14 cellular contexts compared by ENCODE assay signal in the genomic region with DNA sequence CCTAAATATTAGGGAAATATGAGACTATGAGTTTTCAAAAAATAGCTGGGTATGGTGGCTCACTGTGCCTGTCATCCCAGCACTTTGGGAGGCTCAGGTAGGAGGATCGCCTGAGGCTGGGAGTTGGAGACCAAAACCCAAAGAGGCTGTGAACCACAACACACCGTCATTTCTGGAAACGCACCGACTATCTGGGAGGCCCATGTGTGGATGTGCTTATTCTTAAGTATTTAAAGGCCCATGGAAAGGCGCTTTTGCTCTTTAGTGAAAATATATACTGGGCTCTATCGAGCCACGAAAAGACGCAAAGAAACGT.
DNase-seq lines count a peak whose midpoint lies in the region; ATAC-seq and TF ChIP-seq lines count a peak whose summit lies in the region.
"Had no signal": no experiment of that assay in that cellular context is flagged by ENCODE, and none has a peak within 500 bp of the region (broad histone marks: within the 10 kb centered on the region; RNA-seq: fewer than 3 reads in every experiment).

No MANE protein-coding gene starts in this region.

- H3K56ac ChIP-seq in H9 (ENCODE audit: insufficient read length, low read depth, low read length) (peak overlapping the region; percentile 70), IMR-90 (ENCODE audit: extremely low read depth, insufficient read depth, low read length) (no peak overlapping the region)

- H3K4me1 ChIP-seq in H9 (ENCODE audit: insufficient read depth, low read length) (peaks cover 2% of the 10 kb centered on the region; the same call in 1 of the 2 replicates), IMR-90 (ENCODE audit: control insufficient read depth, insufficient read depth, low read length) (peaks cover 2% of the 10 kb centered on the region; the same call in 1 of the 2 replicates), hepatocyte (ENCODE audit: insufficient read depth) (peaks cover 12% of the 10 kb centered on the region), neuronal stem cell (ENCODE audit: control insufficient read depth in 2 of 2, insufficient read depth in 1 of 2, low read depth in 1 of 2, low read length in 2 of 2) (peaks cover 0 to 19% of the 10 kb centered on the region in 2 donors)
- H3K4me1 ChIP-seq: BLaER1 treated with 17β-estradiol and CSF1 and Interleukin-3, amounts not matched to agents 10 nM and 100 nM had no signal

- TF ChIP-seq POLR2A in IMR-90 (IDR thresholded peaks at IDR 0.05; ENCODE audit: low read depth, low read length), result no peak

- H2BK5ac ChIP-seq in H9 (ENCODE audit: insufficient read length, low read length) (no peak overlapping the region), IMR-90 (ENCODE audit: low read depth, low read length, poor library complexity, severe bottlenecking) (no peak overlapping the region), neuronal stem cell (ENCODE audit: low read length) (no peak overlapping the region)

- dilution Hi-C loops in IMR-90 (cut with HindIII; ENCODE audit: low sequenced_read_pairs, unreplicated experiment), result no loop called here

- H2BK12ac ChIP-seq in H9 (ENCODE audit: insufficient read length, low read depth, low read length) (no peak overlapping the region), neuronal stem cell (ENCODE audit: low read length) (no peak overlapping the region)

- H3K4me2 ChIP-seq in H9 (ENCODE audit: insufficient read depth, insufficient read length, low read length) (no peak overlapping the region), IMR-90 (ENCODE audit: low read depth, low read length) (no peak overlapping the region), hepatocyte (no peak overlapping the region), neuronal stem cell (ENCODE audit: insufficient read depth, low read length, poor library complexity, severe bottlenecking) (no peak overlapping the region)
- H3K4me2 ChIP-seq: BLaER1 treated with 17β-estradiol and CSF1 and Interleukin-3, amounts not matched to agents 10 nM and 100 nM had no signal

- H4K20me1 ChIP-seq in H9 (ENCODE audit: control insufficient read depth, insufficient read depth, insufficient read length), result no peaks in the 10 kb centered on the region
- H4K20me1 ChIP-seq in IMR-90 (ENCODE audit: insufficient read depth, low read length), result 0 out of 2 replicates have a peak, but pooled peaks cover under 1% of the 10 kb centered on the region
- no peaks in the 10 kb centered on the region for H4K20me1 ChIP-seq in hepatocyte (ENCODE audit: insufficient read depth, poor library complexity, severe bottlenecking)

- no peaks in the 10 kb centered on the region for H3K9me3 ChIP-seq in H9 (ENCODE audit: control insufficient read depth, low read depth, low read length)
- no peaks in the 10 kb centered on the region for H3K9me3 ChIP-seq in IMR-90 (ENCODE audit: control insufficient read depth, insufficient read depth, low read length)
- no peaks in the 10 kb centered on the region for H3K9me3 ChIP-seq in hepatocyte (ENCODE audit: low read depth)
- H3K9me3 ChIP-seq in neuronal stem cell (replicated peaks in 1 of 2; ENCODE audit: control insufficient read depth in 2 of 2, insufficient read depth in 1 of 2, low read depth in 1 of 2, low read length in 2 of 2), result peaks cover 0 to under 1% of the 10 kb centered on the region in 2 donors

- H3K9ac ChIP-seq in H9 (ENCODE audit: extremely low read depth, insufficient read length, low read length), result no peak overlapping the region
- no peak overlapping the region for H3K9ac ChIP-seq in IMR-90 (ENCODE audit: low read depth, low read length)
- H3K9ac ChIP-seq in neuronal stem cell (ENCODE audit: low read depth, low read length, poor library complexity), result no peak overlapping the region
- H3K9ac ChIP-seq: BLaER1 treated with 17β-estradiol and CSF1 and Interleukin-3, amounts not matched to agents 10 nM and 100 nM had no signal

- no peak overlapping the region for H2BK15ac ChIP-seq in H9 (ENCODE audit: low read depth, low read length)
- H2BK15ac ChIP-seq in IMR-90 (ENCODE audit: low read depth, low read length), result no peak overlapping the region
- no peak overlapping the region for H2BK15ac ChIP-seq in neuronal stem cell (ENCODE audit: low read length)

- H2BK20ac ChIP-seq in H9 (ENCODE audit: low read depth, low read length, poor library complexity, severe bottlenecking), result no peak overlapping the region
- H2BK20ac ChIP-seq in IMR-90 (ENCODE audit: low read depth, low read length), result no peak overlapping the region

- H3K9me2 ChIP-seq in hepatocyte (replicated peaks; ENCODE audit: insufficient read depth), result no peaks in the 10 kb centered on the region

- H3K79me1 ChIP-seq in H9 (ENCODE audit: insufficient read depth, low read depth, low read length, poor library complexity, severe bottlenecking), result no peaks in the 10 kb centered on the region
- peaks cover 6 to 33% of the 10 kb centered on the region in 2 experiments for H3K79me1 ChIP-seq in IMR-90 (ENCODE audit: low read depth in 1 of 2, low read length in 2 of 2)
- peaks cover 3% of the 10 kb centered on the region for H3K79me1 ChIP-seq in neuronal stem cell (ENCODE audit: low read depth, low read length)

- intact Hi-C loops in IMR-90 (cut with micrococcal nuclease), result no loop called here
- intact Hi-C loops in MCF 10A (cut with micrococcal nuclease), result no loop called here

- no peak overlapping the region for H3T11ph ChIP-seq in H9 (ENCODE audit: low read length)

- peaks cover 20 to 26% of the 10 kb centered on the region in 2 experiments for H3K4me1 Mint-ChIP-seq in H9
- peaks cover 26% of the 10 kb centered on the region for H3K4me1 Mint-ChIP-seq in MCF 10A (ENCODE audit: insufficient read depth, unreplicated experiment)
- H3K4me1 Mint-ChIP-seq: B cell had no signal

- no peaks in the 10 kb centered on the region for H3K9me3 Mint-ChIP-seq in H9
- H3K9me3 Mint-ChIP-seq in MCF 10A (ENCODE audit: unreplicated experiment), result no peaks in the 10 kb centered on the region
- H3K9me3 Mint-ChIP-seq: CD8-positive, alpha-beta T cell had no signal

- TF ChIP-seq CTCF in H9 (conservative IDR thresholded peaks at IDR 0.05) (no peak), IMR-90 (conservative IDR thresholded peaks at IDR 0.05; ENCODE audit: low read depth, low read length) (no peak), hepatocyte (IDR thresholded peaks at IDR 0.05; ENCODE audit: poor library complexity) (no peak), MCF 10A (IDR thresholded peaks at IDR 0.05; ENCODE audit: unreplicated experiment) (no peak)

- H3K27me3 Mint-ChIP-seq in H9 (ENCODE audit: low read depth) (peaks cover 1% of the 10 kb centered on the region; the same call in 1 of the 2 replicates), MCF 10A (ENCODE audit: insufficient read depth, unreplicated experiment) (no peaks in the 10 kb centered on the region)
- H3K27me3 Mint-ChIP-seq: B cell had no signal

- H3K27ac ChIP-seq in H9 (ENCODE audit: insufficient read length, low read depth, low read length) (no peak overlapping the region), IMR-90 (ENCODE audit: insufficient read depth, low read length) (no peak overlapping the region), hepatocyte (peak overlapping the region; percentile 58), neuronal stem cell (replicated peaks; ENCODE audit: low read length) (no peak overlapping the region)
- H3K27ac ChIP-seq: BLaER1 treated with 17β-estradiol and CSF1 and Interleukin-3, amounts not matched to agents 10 nM and 100 nM had no signal

- H3K18ac ChIP-seq in H9 (ENCODE audit: insufficient read length, low read depth, low read length) (no peak overlapping the region), IMR-90 (ENCODE audit: low read depth, low read length) (no peak overlapping the region), neuronal stem cell (ENCODE audit: low read length) (no peak overlapping the region)

- H2AK9ac ChIP-seq in IMR-90 (replicated peaks; ENCODE audit: low read depth, low read length, poor library complexity), result no peak overlapping the region

- POLR2A ChIA-PET in IMR-90 (lab: Charles Lee; ENCODE audit: unreplicated experiment), result no interaction called here
- POLR2A ChIA-PET in MCF 10A (lab: Yijun Ruan, JAX), result no interaction called here

- H3K9me1 ChIP-seq in IMR-90 (ENCODE audit: insufficient read depth, low read length), result peaks cover 21% of the 10 kb centered on the region; the same call in 1 of the 2 replicates

- H3K23ac ChIP-seq in H9 (ENCODE audit: insufficient read length, low read depth, low read length) (no peak overlapping the region), IMR-90 (ENCODE audit: low read depth, low read length) (no peak overlapping the region), neuronal stem cell (ENCODE audit: low read depth, low read length, poor library complexity) (no peak overlapping the region)

- WGBS in H9 (ENCODE audit: extremely low coverage, insufficient read length, low lambda C conversion rate), result no CpG with 5 or more reads among the region's 9 CpGs
- 100% methylated on average over 3 of the region's 9 CpGs; no CpG with 5 or more reads in 1 of the 2 experiments for WGBS in IMR-90 (ENCODE audit: extremely low coverage in 2 of 2, insufficient read length in 1 of 2), 2 experiments
- over 99% methylated on average over 9 of the region's 9 CpGs for WGBS in hepatocyte (ENCODE audit: low lambda C conversion rate, missing lambda C conversion rate)
- WGBS in neuronal stem cell (ENCODE audit: extremely low coverage in 2 of 2, insufficient read length in 2 of 2, insufficient replicate concordance in 1 of 2), 2 donors, result no CpG with 5 or more reads among the region's 9 CpGs

- H3K4me3 Mint-ChIP-seq in H9, result no peak overlapping the region
- H3K4me3 Mint-ChIP-seq in MCF 10A (ENCODE audit: unreplicated experiment), result no peak overlapping the region
- H3K4me3 Mint-ChIP-seq: B cell; CD8-positive, alpha-beta T cell had no signal

- no peaks in the 10 kb centered on the region for H3K23me2 ChIP-seq in H9 (ENCODE audit: insufficient read length, low read depth, low read length, poor library complexity, severe bottlenecking)

- no peak for DNase-seq in H9
- DNase-seq in IMR-90, result no peak
- no peak for DNase-seq in hepatocyte (ENCODE audit: low spot score)
- no peak for DNase-seq in neuronal stem cell (ENCODE audit: low spot score)
- DNase-seq in MCF 10A (ENCODE audit: unreplicated experiment), result no peak
- no peak for DNase-seq in OCI-M2 (lab: John Stamatoyannopoulos, UW; ENCODE audit: unreplicated experiment)
- DNase-seq: Calu3; CD8-positive, alpha-beta T cell; DMS79 treated with DMSO at 0.1 percent for 48 hours; GF-D8; GOT3; H7 had no signal

- H4K8ac ChIP-seq in H9 (replicated peaks; ENCODE audit: insufficient read length, low read depth, low read length) (no peak overlapping the region), IMR-90 (ENCODE audit: low read depth in 2 of 2, low read length in 2 of 2) (no peak overlapping the region), neuronal stem cell (ENCODE audit: low read depth, low read length) (no peak overlapping the region)

- H3K4ac ChIP-seq in H9 (ENCODE audit: low read depth, low read length) (no peak overlapping the region), IMR-90 (ENCODE audit: low read depth, low read length) (no peak overlapping the region), neuronal stem cell (ENCODE audit: low read length) (no peak overlapping the region)

- TF ChIP-seq RAD21 in IMR-90 (IDR thresholded peaks at IDR 0.05; ENCODE audit: low read length), result no peak

- H2BK120ac ChIP-seq in H9 (ENCODE audit: low read depth, low read length, poor library complexity, severe bottlenecking) (no peak overlapping the region), IMR-90 (ENCODE audit: low read depth, low read length) (no peak overlapping the region), neuronal stem cell (ENCODE audit: low read depth, low read length) (no peak overlapping the region)

- BruUV-seq in IMR-90 (replicated peaks; lab: Mats Ljungman, UMichigan) (no TSS peak), MCF 10A (replicated peaks; lab: Mats Ljungman, UMichigan) (no TSS peak)

- peaks cover 0 to 17% (median 4%) of the 10 kb centered on the region in 3 experiments; a peak in 4 of 7 replicates for H3K36me3 Mint-ChIP-seq in H9 (ENCODE audit: insufficient read depth in 1 of 3, low read depth in 3 of 3)
- H3K36me3 Mint-ChIP-seq in MCF 10A (ENCODE audit: insufficient read depth, unreplicated experiment), result peaks cover 31% of the 10 kb centered on the region

- no peak overlapping the region for H4K91ac ChIP-seq in H9 (ENCODE audit: insufficient read length, low read depth, low read length)
- no peak overlapping the region for H4K91ac ChIP-seq in IMR-90 (ENCODE audit: insufficient read depth, low read depth, low read length)
- no peak overlapping the region for H4K91ac ChIP-seq in neuronal stem cell (ENCODE audit: low read depth, low read length, poor library complexity)

- in situ Hi-C loops in IMR-90 (cut with MboI; ENCODE audit: low sequenced_read_pairs), result no loop called here

- H4K5ac ChIP-seq in H9 (ENCODE audit: insufficient read length, low read depth, low read length) (no peak overlapping the region), IMR-90 (ENCODE audit: low read depth, low read length) (no peak overlapping the region)

- CTCF ChIA-PET in IMR-90 (lab: Yijun Ruan, JAX) (no interaction called here), MCF 10A (lab: Yijun Ruan, JAX) (no interaction called here)

- peak overlapping the region in 1 of 3 experiments; percentile 75; a peak in 1 of 7 replicates for H3K27ac Mint-ChIP-seq in H9
- no peak overlapping the region for H3K27ac Mint-ChIP-seq in MCF 10A (ENCODE audit: low read depth, unreplicated experiment)
- H3K27ac Mint-ChIP-seq: B cell; CD8-positive, alpha-beta T cell had no signal

- H3K4me3 ChIP-seq in IMR-90 (ENCODE audit: insufficient read depth, low read depth, low read length) (no peak overlapping the region), hepatocyte (no peak overlapping the region), neuronal stem cell (ENCODE audit: low read length in 2 of 2) (no peak overlapping the region)
- H3K4me3 ChIP-seq: BLaER1 treated with 17β-estradiol and CSF1 and Interleukin-3, amounts not matched to agents 10 nM and 100 nM had no signal

- no peak overlapping the region for H2AFZ ChIP-seq in H9 (ENCODE audit: low read length)
- no peak overlapping the region for H2AFZ ChIP-seq in IMR-90 (replicated peaks; ENCODE audit: low read length, poor library complexity)
- H2AFZ ChIP-seq in hepatocyte, result no peak overlapping the region
- no peak overlapping the region for H2AFZ ChIP-seq in neuronal stem cell (ENCODE audit: low read length)

- H3K27me3 ChIP-seq in H9 (ENCODE audit: insufficient read depth, low read length) (no peaks in the 10 kb centered on the region), IMR-90 (ENCODE audit: control insufficient read depth, insufficient read depth, low read length) (no peaks in the 10 kb centered on the region), hepatocyte (no peaks in the 10 kb centered on the region), neuronal stem cell (ENCODE audit: control insufficient read depth in 3 of 3, insufficient read depth in 3 of 3, low read depth in 1 of 3, low read length in 3 of 3) (no peaks in the 10 kb centered on the region)
- H3K27me3 ChIP-seq: BLaER1 treated with 17β-estradiol and CSF1 and Interleukin-3, amounts not matched to agents 10 nM and 100 nM had no signal

- H3K79me2 ChIP-seq in H9 (ENCODE audit: insufficient read depth, low read length) (no peaks in the 10 kb centered on the region; the same call in 1 of the 2 replicates), hepatocyte (peaks cover 19% of the 10 kb centered on the region)

- peaks cover 3% of the 10 kb centered on the region; the same call in 1 of the 2 replicates for H3K36me3 ChIP-seq in IMR-90 (ENCODE audit: control insufficient read depth, insufficient read depth, low read length)
- H3K36me3 ChIP-seq in hepatocyte (replicated peaks; ENCODE audit: insufficient read depth, low read depth), result no peaks in the 10 kb centered on the region
- H3K36me3 ChIP-seq in neuronal stem cell (replicated peaks in 1 of 2; ENCODE audit: control insufficient read depth in 2 of 2, insufficient read depth in 2 of 2, low read length in 2 of 2), result peaks cover 0 to 7% of the 10 kb centered on the region in 2 donors

- H3K14ac ChIP-seq in H9 (ENCODE audit: insufficient read depth, low read length) (no peak overlapping the region), IMR-90 (replicated peaks; ENCODE audit: low read depth, low read length) (no peak overlapping the region), neuronal stem cell (ENCODE audit: low read length) (no peak overlapping the region)

- ATAC-seq in IMR-90 (ENCODE audit: low read depth), result no peak
- ATAC-seq: CD8-positive, alpha-beta T cell had no signal

- no peak overlapping the region for H2AK5ac ChIP-seq in H9 (ENCODE audit: insufficient read length, low read length)
- peak overlapping the region; percentile 43; the same call in 1 of the 2 replicates for H2AK5ac ChIP-seq in IMR-90 (ENCODE audit: low read depth, low read length)
- peak overlapping the region; percentile 37 for H2AK5ac ChIP-seq in neuronal stem cell (ENCODE audit: low read depth, low read length)
